In the genomic region with DNA sequence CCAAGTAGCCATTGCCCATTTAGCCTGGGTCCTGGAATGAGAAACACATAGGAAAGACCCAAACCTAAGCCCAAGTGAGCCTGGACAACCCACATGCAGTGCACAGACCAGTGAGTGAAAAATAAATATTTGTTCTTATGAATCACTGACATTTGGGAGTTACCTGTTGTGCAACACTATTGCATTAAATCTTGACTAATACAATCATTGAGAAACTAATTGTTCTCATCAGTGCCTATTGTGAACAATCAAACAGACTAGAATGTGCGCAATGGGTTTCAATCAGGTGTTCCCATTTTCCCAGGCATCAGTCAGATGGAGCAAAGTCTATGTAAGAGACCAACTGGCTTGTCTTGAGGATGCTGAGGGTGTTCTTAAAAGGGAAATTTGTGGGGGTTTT, we compare ENCODE assay signal across 24 cellular contexts. TPM values are rescaled to one million over a fixed set of nuclear protein-coding genes. Genes with fewer than 3 reads are reported as not detected.
DNase-seq lines count a peak whose midpoint lies in the region; ATAC-seq and TF ChIP-seq lines count a peak whose summit lies in the region.
"Had no signal": no experiment of that assay in that cellular context is flagged by ENCODE, and none has a peak within 500 bp of the region (broad histone marks: within the 10 kb centered on the region; RNA-seq: fewer than 3 reads in every experiment).

No MANE protein-coding gene starts in this region.

- H3K27ac Mint-ChIP-seq in endothelial cell (ENCODE audit: unreplicated experiment), result no peak overlapping the region
- H3K27ac Mint-ChIP-seq: activated CD4-positive, alpha-beta T cell treated with anti-CD3 and anti-CD28 coated beads, Interleukin-2, amount 10 ng/mL, durations not matched to agents 7 days and 5 days; memory B cell; natural killer cell had no signal

- no peaks in the 10 kb centered on the region for H3K36me3 Mint-ChIP-seq in endothelial cell (ENCODE audit: low read depth, unreplicated experiment)
- H3K36me3 Mint-ChIP-seq: natural killer cell had no signal

- DNase-seq in SIG-M5 treated with dmso at 0.1 percent for 504 hours (lab: John Stamatoyannopoulos, UW; ENCODE audit: unreplicated experiment) (peak; percentile 7), SIG-M5 (lab: John Stamatoyannopoulos, UW) (no peak), amniotic epithelial cell (ENCODE audit: low read depth) (peak; percentile 52), foreskin keratinocyte (peak; percentile 44 to 48), upper lobe of right lung (no peak), COLO829 (ENCODE audit: low spot score) (no peak), endothelial cell (ENCODE audit: low spot score) (no peak), colonic mucosa (no peak)
- DNase-seq: activated CD4-positive, alpha-beta T cell treated with anti-CD3 and anti-CD28 coated beads, Interleukin-2, amount 10 ng/mL, durations not matched to agents 7 days and 5 days; activated CD8-positive, alpha-beta memory T cell treated with anti-CD3 and anti-CD28 coated beads, Interleukin-2, amount 50 U/mL, for 48 hours; activated gamma-delta T cell; amniotic stem cell; caudate nucleus; heart left ventricle; natural killer cell; NCI-H1092 treated with DMSO at 0.1 percent for 48 hours; NCI-H524 treated with DMSO at 0.1 percent for 48 hours; ovary; SHP77; sigmoid colon; stimulated activated CD4-positive, alpha-beta T cell treated with anti-CD3 and anti-CD28 coated beads, Interleukin-2, amount 100 ng/mL, for 48 hours; stomach had no signal

- no peaks in the 10 kb centered on the region for H3K4me1 ChIP-seq in foreskin keratinocyte
- no peaks in the 10 kb centered on the region for H3K4me1 ChIP-seq in upper lobe of right lung
- H3K4me1 ChIP-seq in colonic mucosa, result no peaks in the 10 kb centered on the region
- H3K4me1 ChIP-seq: heart left ventricle, sigmoid colon had no signal

- H3K4me3 Mint-ChIP-seq in endothelial cell (ENCODE audit: unreplicated experiment), result no peak overlapping the region
- H3K4me3 Mint-ChIP-seq: activated CD4-positive, alpha-beta T cell treated with anti-CD3 and anti-CD28 coated beads, Interleukin-2, amount 10 ng/mL, durations not matched to agents 7 days and 5 days; memory B cell; natural killer cell had no signal

- no peak overlapping the region for H3K9ac ChIP-seq in colonic mucosa (ENCODE audit: low read depth in 2 of 2, low read length in 2 of 2)

- intact Hi-C loops in upper lobe of right lung (cut with DNase I) (no loop called here), colonic mucosa (cut with DNase I) (no loop called here)

- H3K9me3 ChIP-seq in upper lobe of right lung (no peaks in the 10 kb centered on the region), colonic mucosa (no peaks in the 10 kb centered on the region)
- H3K9me3 ChIP-seq: heart left ventricle, ovary, sigmoid colon, stomach had no signal

- no peak for TF ChIP-seq CTCF in foreskin keratinocyte (conservative IDR thresholded peaks at IDR 0.05)
- TF ChIP-seq CTCF in upper lobe of right lung (IDR thresholded peaks at IDR 0.05), result no peak
- TF ChIP-seq CTCF in endothelial cell (IDR thresholded peaks at IDR 0.05; ENCODE audit: unreplicated experiment), result no peak
- no peak for TF ChIP-seq CTCF in colonic mucosa (IDR thresholded peaks at IDR 0.05)

- H3K36me3 ChIP-seq in upper lobe of right lung (no peaks in the 10 kb centered on the region), colonic mucosa (no peaks in the 10 kb centered on the region)
- H3K36me3 ChIP-seq: heart left ventricle, ovary, sigmoid colon, stomach had no signal

- ATAC-seq in foreskin keratinocyte (no peak), upper lobe of right lung (peak; percentile 67)
- ATAC-seq: heart left ventricle, natural killer cell had no signal

- H3K27me3 ChIP-seq in foreskin keratinocyte (peaks cover 10% of the 10 kb centered on the region), upper lobe of right lung (no peaks in the 10 kb centered on the region), colonic mucosa (no peaks in the 10 kb centered on the region)
- H3K27me3 ChIP-seq: heart left ventricle, ovary, sigmoid colon, stomach had no signal

- H3K4me3 ChIP-seq in upper lobe of right lung (no peak overlapping the region), colonic mucosa (no peak overlapping the region)
- H3K4me3 ChIP-seq: heart left ventricle, ovary, sigmoid colon, stomach had no signal

- no peaks in the 10 kb centered on the region for H3K4me1 Mint-ChIP-seq in endothelial cell (ENCODE audit: unreplicated experiment)
- H3K4me1 Mint-ChIP-seq: activated CD4-positive, alpha-beta T cell treated with anti-CD3 and anti-CD28 coated beads, Interleukin-2, amount 10 ng/mL, durations not matched to agents 7 days and 5 days; memory B cell; natural killer cell had no signal

- H3K9me3 Mint-ChIP-seq in endothelial cell (ENCODE audit: unreplicated experiment), result no peaks in the 10 kb centered on the region
- H3K9me3 Mint-ChIP-seq: activated CD4-positive, alpha-beta T cell treated with anti-CD3 and anti-CD28 coated beads, Interleukin-2, amount 10 ng/mL, durations not matched to agents 7 days and 5 days; natural killer cell had no signal

- peaks cover 3% of the 10 kb centered on the region for H3K27me3 Mint-ChIP-seq in endothelial cell (ENCODE audit: unreplicated experiment)

- H3K27ac ChIP-seq in foreskin keratinocyte (no peak overlapping the region), upper lobe of right lung (no peak overlapping the region), colonic mucosa (no peak overlapping the region)
- H3K27ac ChIP-seq: C4-2B, heart left ventricle, ovary, sigmoid colon had no signal

RNA-seq across cellular contexts. Expression of a gene that starts 54.7 kb away (rescaled TPM):
- total RNA-seq in foreskin keratinocyte (23.8 and 26.0 TPM in 2 replicates), upper lobe of right lung (30.1 TPM), endothelial cell (ENCODE audit: unreplicated experiment) (42.1 TPM), colonic mucosa (10 to 100 TPM; 23.8 to 34.1 TPM)
- polyA plus RNA-seq in foreskin keratinocyte, result 22.6 and 23.1 TPM in 2 replicates

RNA-seq across cellular contexts. Expression of a gene that starts 59.6 kb away (rescaled TPM):
- total RNA-seq in foreskin keratinocyte (34.3 and 36.9 TPM in 2 replicates), upper lobe of right lung (37.8 TPM), endothelial cell (ENCODE audit: unreplicated experiment) (81.7 TPM), colonic mucosa (10 to 100 TPM; 19.0 to 21.6 TPM)
- polyA plus RNA-seq in foreskin keratinocyte, result 21.1 and 26.6 TPM in 2 replicates

Comparison
In these comparisons a context has a peak if more than half of its experiments do, and no peak if none do; other contexts are left out.
1. DNase-seq: peak in SIG-M5 treated with dmso at 0.1 percent for 504 hours (single experiment), amniotic epithelial cell (single experiment) and foreskin keratinocyte (2 of 2); none in SIG-M5 (single experiment), upper lobe of right lung (single experiment), COLO829 (single experiment), endothelial cell (single experiment) and colonic mucosa (single experiment).